ENCODE assay signal across 9 cellular contexts in genomic region chr12:81797100-81797499, GRCh38. TPM values are rescaled to one million over a fixed set of nuclear protein-coding genes. Genes with fewer than 3 reads are reported as not detected.
DNase-seq lines count a peak whose midpoint lies in the region; ATAC-seq and TF ChIP-seq lines count a peak whose summit lies in the region.
"Had no signal": no experiment of that assay in that cellular context is flagged by ENCODE, and none has a peak within 500 bp of the region (broad histone marks: within the 10 kb centered on the region; RNA-seq: fewer than 3 reads in every experiment).

No MANE protein-coding gene starts in this region.

- WGBS in aorta, 2 donors, result 73 to 79% methylated on average over 3 of the region's 3 CpGs

- intact Hi-C loops in aorta (cut with DNase I), result no loop called here

- no peaks in the 10 kb centered on the region for H3K27me3 ChIP-seq in aorta (ENCODE audit: control insufficient read depth in 1 of 2, insufficient read depth in 2 of 2, low read length in 1 of 2)
- H3K27me3 ChIP-seq in right atrium auricular region, result no peaks in the 10 kb centered on the region

- DNase-seq in NCI-H460 (ENCODE audit: extremely low read depth, low read depth), result peak; percentile 2
- peak; percentile 31 for DNase-seq in fibroblast of peridontal ligament (ENCODE audit: extremely low read depth)
- no peak for DNase-seq in aorta
- no peak for DNase-seq in T1000 (lab: John Stamatoyannopoulos, UW)
- no peak for DNase-seq in 8988T
- DNase-seq in right atrium auricular region (ENCODE audit: low spot score), result no peak

- H3K4me1 ChIP-seq in aorta (ENCODE audit: control insufficient read depth in 1 of 2, insufficient read depth in 2 of 2, low read length in 2 of 2), result no peaks in the 10 kb centered on the region
- no peaks in the 10 kb centered on the region for H3K4me1 ChIP-seq in right atrium auricular region

- H3K36me3 ChIP-seq in aorta (ENCODE audit: control insufficient read depth in 1 of 2, insufficient read depth in 2 of 2, low read length in 1 of 2), result no peaks in the 10 kb centered on the region
- no peaks in the 10 kb centered on the region for H3K36me3 ChIP-seq in right atrium auricular region

- H3K27ac ChIP-seq in C4-2B, result no peak overlapping the region
- H3K27ac ChIP-seq in aorta (ENCODE audit: low read depth in 1 of 2, low read length in 2 of 2), result no peak overlapping the region
- H3K27ac ChIP-seq in right atrium auricular region, result no peak overlapping the region

- TF ChIP-seq CTCF in C4-2B (conservative IDR thresholded peaks at IDR 0.05) (peak; percentile 49), right atrium auricular region (IDR thresholded peaks at IDR 0.05) (peak in 1 of 2 donors; percentile 35)

- H3K4me3 ChIP-seq in aorta (ENCODE audit: low read length in 2 of 2) (no peak overlapping the region), right atrium auricular region (no peak overlapping the region)
- H3K4me3 ChIP-seq: K562 had no signal

- ATAC-seq in GM18909 (IDR thresholded peaks at IDR 0.05; ENCODE audit: poor library complexity, unreplicated experiment) (peak; percentile 77), aorta (ENCODE audit: low FRiP score) (no peak)
- ATAC-seq: K562 had no signal

- no peaks in the 10 kb centered on the region for H3K9me3 ChIP-seq in aorta (ENCODE audit: control insufficient read depth, low read length)
- no peaks in the 10 kb centered on the region for H3K9me3 ChIP-seq in right atrium auricular region

RNA-seq across cellular contexts. Expression of gene PPFIA2, which starts 38.0 kb away (rescaled TPM):
- total RNA-seq in NCI-H460 (2014; rRNA removed; shearing (Covaris generic)), result not detected in 2 replicates
- polyA plus RNA-seq in NCI-H460 (2014; cell fraction: nucleus; rRNA removed), result 0.03 and 0.43 TPM in 2 replicates
- total RNA-seq in aorta, result 10 to 100 TPM; 20.4 to 46.6 TPM
- polyA plus RNA-seq in aorta, result 10 to 100 TPM in 1 of 2 donors, 1 to 10 TPM in 1; 5.4 to 11.0 TPM
- under 1 TPM; 0.20 to 0.48 TPM for total RNA-seq in right atrium auricular region
- total RNA-seq: K562 had no signal
- polyA plus RNA-seq: K562 had no signal

Comparison
In these comparisons a context has a peak if more than half of its experiments do, and no peak if none do; other contexts are left out.
1. DNase-seq: peak in NCI-H460 (single experiment) and fibroblast of peridontal ligament (single experiment); none in aorta (0 of 2), T1000 (single experiment), 8988T (single experiment) and right atrium auricular region (single experiment).
2. RNA of gene PPFIA2, which starts 38.0 kb away (total RNA-seq): 20.4 to 46.6 TPM in aorta; 0.20 to 0.48 TPM in right atrium auricular region and not detected in NCI-H460; every median in the first group is over 10 times any median in the second.